ENCODE assay signal across 19 cellular contexts in genomic region chr12:82361461-82361915, GRCh38.
"Had no signal": no experiment of that assay in that cellular context is flagged by ENCODE, and none has a peak within 500 bp of the region (broad histone marks: within the 10 kb centered on the region; RNA-seq: fewer than 3 reads in every experiment).

No MANE protein-coding gene starts in this region.

- H3K9me3 Mint-ChIP-seq: naive B cell, nephron, type B pancreatic cell had no signal

- H3K4me3 Mint-ChIP-seq: endodermal cell, type B pancreatic cell had no signal

- H3K27ac ChIP-seq: colonic mucosa, foreskin keratinocyte, hepatocyte, suprapubic skin, thyroid gland, uterus had no signal

- DNase-seq: cerebellar nuclear complex; colonic mucosa; dermis blood vessel endothelial cell; endodermal cell; foreskin keratinocyte; head of caudate nucleus; mesendoderm; naive B cell; small intestine; stimulated activated CD4-positive, alpha-beta T cell treated with anti-CD3 and anti-CD28 coated beads, Interleukin-2, amount 100 ng/mL, for 48 hours; stimulated activated naive CD8-positive, alpha-beta T cell treated with anti-CD3 and anti-CD28 coated beads, Interleukin-15, Interleukin-2, amounts not matched to agents 100 U/mL and 50 U/mL, for 24 hours; thyroid gland; uterus had no signal

- H3K9me3 ChIP-seq: colonic mucosa, suprapubic skin, thyroid gland, uterus had no signal

- H3K4me3 ChIP-seq: colonic mucosa, hepatocyte, suprapubic skin, thyroid gland, uterus had no signal

- H3K4me1 ChIP-seq: foreskin keratinocyte had no signal

- H3K27me3 ChIP-seq: colonic mucosa, foreskin keratinocyte, hepatocyte, suprapubic skin, thyroid gland, uterus had no signal

- FAIRE-seq: endothelial cell of umbilical vein, islet of Langerhans, small intestine had no signal

- H2AFZ ChIP-seq: hepatocyte had no signal

- ATAC-seq: foreskin keratinocyte; stimulated activated naive CD8-positive, alpha-beta T cell treated with anti-CD3 and anti-CD28 coated beads, Interleukin-15, Interleukin-2, amounts not matched to agents 100 U/mL and 50 U/mL, for 24 hours had no signal

- H3K36me3 ChIP-seq: colonic mucosa, suprapubic skin, uterus had no signal

- H3K27me3 Mint-ChIP-seq: naive B cell, type B pancreatic cell had no signal

- H3K4me2 ChIP-seq: hepatocyte had no signal

- H3K27ac Mint-ChIP-seq: endodermal cell, type B pancreatic cell had no signal
